In the genomic region with DNA sequence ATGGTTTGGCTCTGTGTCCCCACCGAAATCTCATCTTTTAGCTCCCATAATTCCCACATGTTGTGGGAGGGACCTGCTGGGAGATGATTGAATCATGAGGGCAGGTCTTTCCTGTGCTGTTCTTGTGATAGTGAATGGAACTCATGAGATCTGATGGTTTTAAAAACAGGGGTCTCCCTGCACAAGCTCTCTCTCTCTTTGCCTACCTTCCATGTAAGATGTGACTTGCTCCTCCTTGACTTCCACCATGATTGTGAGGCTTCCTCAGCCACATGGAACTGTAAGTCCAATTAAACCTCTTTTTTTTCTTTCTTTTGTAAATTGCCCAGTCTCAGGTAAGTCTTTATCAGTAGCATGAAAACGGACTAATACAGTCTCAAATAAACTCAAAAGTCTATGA, we compare ENCODE assay signal across 9 cellular contexts. TPM values are rescaled to one million over a fixed set of nuclear protein-coding genes. Genes with fewer than 3 reads are reported as not detected.
DNase-seq lines count a peak whose midpoint lies in the region; ATAC-seq, FAIRE-seq and TF ChIP-seq lines count a peak whose summit lies in the region.
"Not testable (repeated sequence)": the region's sequence is repeated elsewhere in the genome, so short reads cannot be mapped to it uniquely, and the experiment has no call there.
"Had no signal": no experiment of that assay in that cellular context is flagged by ENCODE, and none has a peak within 500 bp of the region (broad histone marks: within the 10 kb centered on the region; RNA-seq: fewer than 3 reads in every experiment).

No MANE protein-coding gene starts in this region.

- CTCF ChIA-PET in HCT116 (lab: Charles Lee); K562 (lab: Yijun Ruan, JAX; ENCODE audit: low intra/inter-chr PET ratio); mammary epithelial cell (lab: Charles Lee; ENCODE audit: low non-redundant PET): not testable (repeated sequence)

- H3K4me1 ChIP-seq in HCT116 (ENCODE audit: control insufficient read depth in 1 of 2, insufficient read depth in 2 of 2, low read length in 2 of 2) (peaks cover 31 to 72% of the 10 kb centered on the region in 2 experiments), mammary epithelial cell (ENCODE audit: insufficient read depth, low read length) (peaks cover 59% of the 10 kb centered on the region), keratinocyte (ENCODE audit: control insufficient read depth, extremely low read depth, insufficient read depth, low read length) (peaks cover 56% of the 10 kb centered on the region), smooth muscle cell (ENCODE audit: low read depth) (peaks cover 33% of the 10 kb centered on the region)
- not testable (repeated sequence) for H3K4me1 ChIP-seq in K562 (replicated peaks in 1 of 2; ENCODE audit: control insufficient read depth in 2 of 2, insufficient read depth in 2 of 2, low read length in 2 of 2)

- RAD21 ChIA-PET in HCT116 (lab: Charles Lee; ENCODE audit: low non-redundant PET in 1 of 2, low total read pairs in 2 of 2, uncharacterized antibody in 2 of 2, unreplicated experiment in 2 of 2), result not testable (repeated sequence)

- not testable (repeated sequence) for FAIRE-seq in K562 (lab: Jason Lieb, UNC)
- FAIRE-seq in keratinocyte (lab: Jason Lieb, UNC), result peak; percentile 17

- H3K27me3 ChIP-seq in HCT116 (ENCODE audit: insufficient read depth, low read length); WERI-Rb-1 (ENCODE audit: insufficient read depth, low read depth, severe bottlenecking); K562 (ENCODE audit: control insufficient read depth in 2 of 2, insufficient read depth in 2 of 2, low read length in 2 of 2); mammary epithelial cell (ENCODE audit: insufficient read depth, low read length); keratinocyte (ENCODE audit: control insufficient read depth, extremely low read depth, insufficient read depth, low read length); smooth muscle cell (ENCODE audit: low read depth): not testable (repeated sequence)

- in situ Hi-C loops in K562 (cut with MboI); mammary epithelial cell (cut with MboI; ENCODE audit: low sequenced_read_pairs in 2 of 2): not testable (repeated sequence)

- H3K9me2 ChIP-seq in HCT116 (ENCODE audit: insufficient read depth), result not testable (repeated sequence)

- H4K20me1 ChIP-seq in HCT116 (ENCODE audit: insufficient read depth); K562 (replicated peaks; ENCODE audit: control insufficient read depth, insufficient read depth, low read length); mammary epithelial cell (ENCODE audit: insufficient read depth, low read length); keratinocyte (ENCODE audit: control insufficient read depth, extremely low read depth, insufficient read depth, low read length); smooth muscle cell (ENCODE audit: low read depth): not testable (repeated sequence)

- H3K9ac ChIP-seq in HCT116 (ENCODE audit: low read length); K562 (ENCODE audit: insufficient read depth in 1 of 2, low read depth in 2 of 2, low read length in 2 of 2); mammary epithelial cell (ENCODE audit: insufficient read depth, low read length); keratinocyte (ENCODE audit: control insufficient read depth, extremely low read depth, insufficient read depth, low read length); smooth muscle cell (ENCODE audit: low read depth): not testable (repeated sequence)

- BruUV-seq in HCT116 (replicated peaks; lab: Mats Ljungman, UMichigan); K562 (replicated peaks; lab: Mats Ljungman, UMichigan); mammary epithelial cell (replicated peaks; lab: Mats Ljungman, UMichigan): not testable (repeated sequence)

- TF ChIP-seq CTCF in HCT116 (IDR thresholded peaks at IDR 0.05 in 2 of 3, conservative IDR thresholded peaks at IDR 0.05 in 1 of 3; ENCODE audit: borderline replicate concordance in 1 of 3, insufficient read depth in 1 of 3, low read depth in 2 of 3, low read length in 2 of 3); HFFc6 (IDR thresholded peaks at IDR 0.05); WERI-Rb-1 (IDR thresholded peaks at IDR 0.05; ENCODE audit: low read depth, low read length); K562 (IDR thresholded peaks at IDR 0.05 in 2 of 3, conservative IDR thresholded peaks at IDR 0.05 in 1 of 3; ENCODE audit: insufficient read depth in 2 of 3, low read depth in 1 of 3, low read length in 3 of 3); mammary epithelial cell (conservative IDR thresholded peaks at IDR 0.05 in 1 of 2, IDR thresholded peaks at IDR 0.05 in 1 of 2; ENCODE audit: extremely low read depth in 1 of 2, insufficient read depth in 1 of 2, low read depth in 1 of 2, low read length in 2 of 2); keratinocyte (optimal IDR thresholded peaks at IDR 0.05 in 1 of 3, IDR thresholded peaks at IDR 0.05 in 1 of 3, conservative IDR thresholded peaks at IDR 0.05 in 1 of 3; ENCODE audit: extremely low read depth in 1 of 3, insufficient read depth in 2 of 3, low read length in 3 of 3); smooth muscle cell (IDR thresholded peaks at IDR 0.05; ENCODE audit: borderline replicate concordance, insufficient read depth, poor library complexity, severe bottlenecking): not testable (repeated sequence)

- not testable (repeated sequence) for H3K4me2 ChIP-seq in HCT116 (ENCODE audit: low read length); K562 (ENCODE audit: insufficient read depth, low read length); mammary epithelial cell (ENCODE audit: insufficient read depth, low read depth, low read length); keratinocyte (ENCODE audit: control insufficient read depth, extremely low read depth, insufficient read depth, low read depth, low read length); smooth muscle cell

- not testable (repeated sequence) for DNase-seq in HCT116 (ENCODE audit: low read depth, low spot score); HFFc6; WERI-Rb-1; K562 (ENCODE audit: extremely low read depth in 1 of 4, low spot score in 3 of 4); mammary epithelial cell; keratinocyte (ENCODE audit: low read depth, low spot score); smooth muscle cell (lab: John Stamatoyannopoulos, UW; ENCODE audit: unreplicated experiment)

- H3K4me3 Mint-ChIP-seq in HFFc6, result not testable (repeated sequence)

- H3K4me1 Mint-ChIP-seq in HFFc6 (ENCODE audit: low read depth), result peaks cover 82% of the 10 kb centered on the region

- H3K36me3 ChIP-seq in HCT116 (ENCODE audit: control insufficient read depth in 1 of 2, insufficient read depth in 2 of 2, low read length in 2 of 2); WERI-Rb-1; K562 (ENCODE audit: control insufficient read depth, insufficient read depth, low read length); mammary epithelial cell (ENCODE audit: insufficient read depth, low read length); keratinocyte (ENCODE audit: control insufficient read depth in 2 of 2, extremely low read depth in 1 of 2, insufficient read depth in 2 of 2, low read length in 2 of 2); smooth muscle cell (ENCODE audit: low read depth): not testable (repeated sequence)

- ATAC-seq in HCT116, K562: not testable (repeated sequence)

- dilution Hi-C loops in mammary epithelial cell (cut with HindIII; ENCODE audit: low sequenced_read_pairs), result loop anchor here (25.0 kb wide), 1 partner anchor 271 kb away; a partner anchor contains a TSS
- dilution Hi-C loops in keratinocyte (cut with MboI; ENCODE audit: extremely low pct_ligation_motif_present, low sequenced_read_pairs), result not testable (repeated sequence)

- WGBS in K562 (ENCODE audit: insufficient coverage, low coverage, missing lambda C conversion rate), result 35% methylated on average over 2 of the region's 2 CpGs
- 79% methylated on average over 2 of the region's 2 CpGs for WGBS in mammary epithelial cell (ENCODE audit: low coverage, missing lambda C conversion rate)
- WGBS in smooth muscle cell (ENCODE audit: low lambda C conversion rate), result 98% methylated on average over 2 of the region's 2 CpGs

- TF ChIP-seq EP300 in K562 (IDR thresholded peaks at IDR 0.05; ENCODE audit: low read length), result not testable (repeated sequence)

- not testable (repeated sequence) for H3K79me2 ChIP-seq in HCT116 (ENCODE audit: insufficient read depth, low read length); K562 (ENCODE audit: control insufficient read depth, insufficient read depth, low read length); mammary epithelial cell (ENCODE audit: insufficient read depth, low read length); keratinocyte (ENCODE audit: control insufficient read depth, insufficient read depth, low read length); smooth muscle cell (ENCODE audit: low read depth)

- peaks cover 16% of the 10 kb centered on the region; the same call in 1 of the 2 replicates for H3K36me3 Mint-ChIP-seq in HFFc6 (ENCODE audit: low read depth)

- TF ChIP-seq RAD21 in HCT116 (IDR thresholded peaks at IDR 0.05; ENCODE audit: low read depth); K562 (CRISPR knock-in tag; conservative IDR thresholded peaks at IDR 0.05 in 1 of 2, IDR thresholded peaks at IDR 0.05 in 1 of 2): not testable (repeated sequence)

- TF ChIP-seq POLR2A in HCT116 (IDR thresholded peaks at IDR 0.05; ENCODE audit: borderline replicate concordance, extremely low read depth, insufficient read depth, insufficient read length); K562 (conservative IDR thresholded peaks at IDR 0.05): not testable (repeated sequence)

- peaks cover 17% of the 10 kb centered on the region for H3F3A ChIP-seq in smooth muscle cell (ENCODE audit: low read depth)

- not testable (repeated sequence) for H2AFZ ChIP-seq in HCT116 (ENCODE audit: low read depth, low read length, poor library complexity, severe bottlenecking); K562 (ENCODE audit: low read depth, low read length); mammary epithelial cell (ENCODE audit: low read depth, low read length); keratinocyte (ENCODE audit: control insufficient read depth, low read length); smooth muscle cell (ENCODE audit: low read depth)

- not testable (repeated sequence) for H3K4me3 ChIP-seq in HCT116 (replicated peaks in 1 of 2; ENCODE audit: low read depth in 1 of 2, low read length in 2 of 2); WERI-Rb-1 (ENCODE audit: low read depth, low read length); K562; mammary epithelial cell (replicated peaks in 1 of 3; ENCODE audit: insufficient read depth in 1 of 3, low read depth in 2 of 3, low read length in 3 of 3); keratinocyte (ENCODE audit: control insufficient read depth in 2 of 3, extremely low read depth in 1 of 3, insufficient read depth in 2 of 3, low read depth in 1 of 3, low read length in 3 of 3); smooth muscle cell

- not testable (repeated sequence) for H3K9me1 ChIP-seq in K562 (ENCODE audit: control insufficient read depth, insufficient read depth, low read length); keratinocyte (ENCODE audit: control insufficient read depth, extremely low read depth, insufficient read depth, low read length)

- not testable (repeated sequence) for H3K9me3 Mint-ChIP-seq in HFFc6

- POLR2A ChIA-PET in HCT116 (lab: Charles Lee), result interaction anchor here (1.3 kb wide), 1 partner anchor 29 kb away, joined by 3 read pairs; no protein-coding TSS in a partner anchor
- POLR2A ChIA-PET in K562 (lab: Yijun Ruan, JAX), result not testable (repeated sequence)

- H3K9me3 ChIP-seq in HCT116 (ENCODE audit: control insufficient read depth in 1 of 2, insufficient read depth in 1 of 2, low read depth in 1 of 2, low read length in 2 of 2), result peaks cover 0 to 20% of the 10 kb centered on the region in 2 experiments; a peak in 1 of 4 replicates
- not testable (repeated sequence) for H3K9me3 ChIP-seq in WERI-Rb-1 (ENCODE audit: severe bottlenecking); K562 (replicated peaks; ENCODE audit: control insufficient read depth, insufficient read depth, low read depth, low read length); mammary epithelial cell (replicated peaks; ENCODE audit: insufficient read depth, low read length); keratinocyte (ENCODE audit: control insufficient read depth, low read depth, low read length); smooth muscle cell (replicated peaks; ENCODE audit: low read depth)

- not testable (repeated sequence) for H3K27me3 Mint-ChIP-seq in HFFc6 (ENCODE audit: insufficient read depth)

- peak overlapping the region; percentile 9; the same call in 1 of the 2 replicates for H3K27ac Mint-ChIP-seq in HFFc6

- intact Hi-C loops in HCT116 (cut with micrococcal nuclease); K562 (cut with micrococcal nuclease): not testable (repeated sequence)
- intact Hi-C loops in mammary epithelial cell (cut with micrococcal nuclease), result loop anchor here (10.0 kb wide), 2 partner anchors 109 to 409 kb away; a partner anchor contains a TSS

- H3K27ac ChIP-seq in HCT116 (ENCODE audit: low read depth, low read length) (peak overlapping the region; percentile 98; the same call in 1 of the 2 replicates), WERI-Rb-1 (peak overlapping the region; percentile 84), mammary epithelial cell (ENCODE audit: insufficient read depth, low read depth, low read length) (peak overlapping the region; percentile 98), smooth muscle cell (ENCODE audit: low read depth) (peak overlapping the region; percentile 85)
- H3K27ac ChIP-seq in K562 (ENCODE audit: extremely low read depth, low read depth, low read length); keratinocyte (ENCODE audit: control insufficient read depth, insufficient read depth, low read length): not testable (repeated sequence)

RNA-seq across cellular contexts. Expression of a gene that starts 56.0 kb away (rescaled TPM):
- total RNA-seq in HCT116 (2021; ENCODE audit: unreplicated experiment) (23.0 TPM), K562 (2014; rRNA removed) (not detected in 2 replicates), K562 (2014; rRNA removed; fragmentation: Illumina TruSeq; extraction: Trizol) (not detected in 2 replicates), K562 (2015; rRNA removed; fragmentation: Illumina TruSeq; extraction: Trizol) (0.04 TPM in 1 of 2 replicates, not detected in the other), K562 (2021) (0.04 and 0.31 TPM in 2 replicates), mammary epithelial cell (10 to 100 TPM; 12.5 to 30.0 TPM), smooth muscle cell (3.4 and 4.9 TPM in 2 replicates)
- 17.1 and 17.3 TPM in 2 replicates for polyA plus RNA-seq in HCT116 (2012)
- 10 to 100 TPM in 1 of 6 experiments, 1 to 10 TPM in 5; 3.7 to 13.5 (median 4.3) TPM for total RNA-seq in HFFc6 (2021; fragmentation: NEBNext Ultra II Directional; extraction: Animal tissue kit (Norgen Biotek cat#: 25700))
- total RNA-seq in K562 (2011; cell fraction: chromatin; rRNA removed; ENCODE audit: low replicate concordance), result 0.28 and 2.2 TPM in 2 replicates
- total RNA-seq in K562 (2011; cell fraction: nucleolus; rRNA removed), result 0.53 and 1.0 TPM in 2 replicates
- total RNA-seq in K562 (2011; cell fraction: nucleoplasm; rRNA removed), result 0.53 and 0.59 TPM in 2 replicates
- polyA plus RNA-seq in K562 (2011; rRNA removed) (0.26 and 0.76 TPM in 2 replicates), K562 (2014; fragmentation: Illumina TruSeq; extraction: Trizol) (0.04 TPM in 1 of 2 replicates, not detected in the other), K562 (2014; fragmentation: Nextera tagmentation; extraction: Ambion mirVana) (not detected), K562 (2014; rRNA removed) (0.05 and 0.11 TPM in 2 replicates), mammary epithelial cell (11.2 TPM), keratinocyte (6.2 to 11.4 TPM (median 9.6 TPM) in 3 replicates), smooth muscle cell (12.1 and 13.6 TPM in 2 replicates)
- 0.39 and 0.62 TPM in 2 replicates for polyA plus RNA-seq in K562 (2011; cell fraction: cytosol; rRNA removed)
- 3.3 and 5.9 TPM in 2 replicates for polyA plus RNA-seq in K562 (2011; cell fraction: nucleus; rRNA removed)
- polyA plus RNA-seq in K562 (2012), result 0.08 and 0.17 TPM in 2 replicates
- not detected in 2 replicates for polyA minus RNA-seq in K562 (2011; rRNA and poly(A)+ RNA removed)
- not detected in 2 replicates for polyA minus RNA-seq in K562 (2011; cell fraction: cytosol; rRNA and poly(A)+ RNA removed)
- 1.1 and 2.2 TPM in 2 replicates for polyA minus RNA-seq in K562 (2011; cell fraction: nucleus; rRNA and poly(A)+ RNA removed)
- polyA minus RNA-seq in mammary epithelial cell (12.7 TPM), keratinocyte (7.6 to 18.9 TPM (median 9.6 TPM) in 3 replicates)
- polyA plus RNA-seq in keratinocyte (2011; ENCODE audit: low read depth), result 0.92 TPM
- 3.2 and 7.6 TPM in 2 replicates for polyA plus RNA-seq in keratinocyte (2011; cell fraction: cytosol; rRNA removed)
- 35.2 and 46.0 TPM in 2 replicates for polyA plus RNA-seq in keratinocyte (2011; cell fraction: nucleus; rRNA removed)
- 2.5 and 13.2 TPM in 2 replicates for polyA plus RNA-seq in keratinocyte (2012; ENCODE audit: low replicate concordance)
- 6.7 TPM for polyA minus RNA-seq in keratinocyte (2011; cell fraction: cytosol; rRNA and poly(A)+ RNA removed)
- 14.5 and 14.7 TPM in 2 replicates for polyA minus RNA-seq in keratinocyte (2011; cell fraction: nucleus; rRNA and poly(A)+ RNA removed)
- total RNA-seq: B cell; CD8-positive, alpha-beta T cell had no signal
